In genomic region chr9:131233989-131234388, GRCh38 we compare ENCODE assay signal across 1 cellular context.
TF ChIP-seq lines count a peak whose summit lies in the region.

No MANE protein-coding gene starts in this region.

TF ChIP-seq in SK-N-SH, 30 proteins besides CTCF, POLR2A, EP300 and RAD21 (continued from another document):
- TF ChIP-seq PBX3 (IDR thresholded peaks at IDR 0.05), result no peak
- TF ChIP-seq, protein P1, sequence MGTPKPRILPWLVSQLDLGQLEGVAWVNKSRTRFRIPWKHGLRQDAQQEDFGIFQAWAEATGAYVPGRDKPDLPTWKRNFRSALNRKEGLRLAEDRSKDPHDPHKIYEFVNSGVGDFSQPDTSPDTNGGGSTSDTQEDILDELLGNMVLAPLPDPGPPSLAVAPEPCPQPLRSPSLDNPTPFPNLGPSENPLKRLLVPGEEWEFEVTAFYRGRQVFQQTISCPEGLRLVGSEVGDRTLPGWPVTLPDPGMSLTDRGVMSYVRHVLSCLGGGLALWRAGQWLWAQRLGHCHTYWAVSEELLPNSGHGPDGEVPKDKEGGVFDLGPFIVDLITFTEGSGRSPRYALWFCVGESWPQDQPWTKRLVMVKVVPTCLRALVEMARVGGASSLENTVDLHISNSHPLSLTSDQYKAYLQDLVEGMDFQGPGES (IDR thresholded peaks at IDR 0.05; ENCODE audit: low read depth, low read length), result no peak
- TF ChIP-seq RFX5 (IDR thresholded peaks at IDR 0.05; ENCODE audit: low read length), result no peak
- TF ChIP-seq ELF1 (IDR thresholded peaks at IDR 0.05), result no peak
- TF ChIP-seq NRF1 (IDR thresholded peaks at IDR 0.05; ENCODE audit: low read depth, low read length), result no peak
- TF ChIP-seq GATA2 (CRISPR knock-in tag; IDR thresholded peaks at IDR 0.05), result no peak
- no peak for TF ChIP-seq EZH2phosphoT487 (IDR thresholded peaks at IDR 0.05; ENCODE audit: borderline replicate concordance, low read depth)
- TF ChIP-seq JUND (IDR thresholded peaks at IDR 0.05), result no peak
- TF ChIP-seq NFIC (IDR thresholded peaks at IDR 0.05; ENCODE audit: borderline replicate concordance), result no peak
- no peak for TF ChIP-seq RCOR1 (IDR thresholded peaks at IDR 0.05; ENCODE audit: low read length)
- no peak for TF ChIP-seq TEAD4 (IDR thresholded peaks at IDR 0.05; ENCODE audit: borderline replicate concordance, insufficient read depth)
- TF ChIP-seq YY1 (IDR thresholded peaks at IDR 0.05; ENCODE audit: low read depth), result no peak
- no peak for TF ChIP-seq ZBTB33 (IDR thresholded peaks at IDR 0.05; ENCODE audit: borderline replicate concordance, low read depth)
TF ChIP-seq in SK-N-SH: peak in this region for 0.
